Comparison of ENCODE assay signal across 10 cellular contexts in the genomic region with DNA sequence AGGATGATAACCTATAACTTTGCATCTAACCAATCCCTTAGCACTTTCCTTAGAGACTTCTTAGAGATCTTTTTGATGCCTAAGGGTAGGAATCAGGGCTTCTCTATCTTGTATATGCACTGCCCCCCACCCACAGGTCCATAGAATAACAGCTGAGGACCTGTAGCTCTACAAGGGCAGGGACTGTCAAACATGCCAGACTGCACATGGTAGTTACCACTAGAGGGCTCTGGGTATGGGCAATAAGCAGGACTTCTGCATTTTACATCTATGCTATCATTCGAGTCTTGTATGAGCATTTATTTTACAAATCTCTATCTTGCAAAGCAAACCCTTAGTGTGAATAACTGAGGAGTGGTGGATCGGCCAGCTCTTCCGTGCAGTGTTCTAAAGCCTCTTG.
DNase-seq lines count a peak whose midpoint lies in the region; FAIRE-seq and TF ChIP-seq lines count a peak whose summit lies in the region.
"Had no signal": no experiment of that assay in that cellular context is flagged by ENCODE, and none has a peak within 500 bp of the region (broad histone marks: within the 10 kb centered on the region; RNA-seq: fewer than 3 reads in every experiment).

No MANE protein-coding gene starts in this region.

- no peaks in the 10 kb centered on the region for H3K9me3 ChIP-seq in uterus

- TF ChIP-seq CTCF in choroid plexus epithelial cell (conservative IDR thresholded peaks at IDR 0.05; ENCODE audit: low read depth, low read length) (peak; percentile 29), neural crest cell (conservative IDR thresholded peaks at IDR 0.05) (peak; percentile 59), uterus (IDR thresholded peaks at IDR 0.05) (no peak)

- no peak for FAIRE-seq in GM12891 (lab: Jason Lieb, UNC)

- CTCF ChIA-PET in activated naive CD4-positive, alpha-beta T cell treated with anti-CD3 and anti-CD28 coated beads for 36 hours (lab: Charles Lee) = interaction anchor here (0.6 kb wide), 1 partner anchor 899 kb away, joined by 3 read pairs; no protein-coding TSS in a partner anchor

- no peak overlapping the region for H3K4me3 ChIP-seq in choroid plexus epithelial cell (ENCODE audit: low read depth, low read length)
- no peak overlapping the region for H3K4me3 ChIP-seq in uterus

- H3K36me3 Mint-ChIP-seq in neural crest cell (ENCODE audit: low read depth) = peaks cover 3% of the 10 kb centered on the region
- H3K36me3 Mint-ChIP-seq in activated naive CD4-positive, alpha-beta T cell treated with anti-CD3 and anti-CD28 coated beads for 36 hours (ENCODE audit: low read depth) = no peaks in the 10 kb centered on the region

- no peaks in the 10 kb centered on the region for H3K4me1 ChIP-seq in uterus

- H3K27ac Mint-ChIP-seq in neural crest cell (ENCODE audit: unreplicated experiment) = no peak overlapping the region
- no peak overlapping the region for H3K27ac Mint-ChIP-seq in activated naive CD4-positive, alpha-beta T cell treated with anti-CD3 and anti-CD28 coated beads for 36 hours
- H3K27ac Mint-ChIP-seq: dendritic cell treated with granulocyte-macrophage colony-stimulating factor and Interleukin-4, amounts not matched to agents 40 ng/mL and 50 ng/mL, for 4 days had no signal

- peak overlapping the region in 1 of 2 donors; percentile 41 for H3K27ac ChIP-seq in uterus

- intact Hi-C loops in uterus (cut with DNase I; ENCODE audit: low total_unique reads) = no loop called here
- intact Hi-C loops in activated naive CD4-positive, alpha-beta T cell treated with anti-CD3 and anti-CD28 coated beads for 36 hours (cut with micrococcal nuclease) = no loop called here

- no peaks in the 10 kb centered on the region for H3K27me3 Mint-ChIP-seq in neural crest cell (ENCODE audit: low read depth)
- H3K27me3 Mint-ChIP-seq in activated naive CD4-positive, alpha-beta T cell treated with anti-CD3 and anti-CD28 coated beads for 36 hours (ENCODE audit: low read depth) = peaks cover 2% of the 10 kb centered on the region

- H3K36me3 ChIP-seq in uterus = no peaks in the 10 kb centered on the region

- peaks cover 14% of the 10 kb centered on the region for H3K4me1 Mint-ChIP-seq in neural crest cell
- H3K4me1 Mint-ChIP-seq in activated naive CD4-positive, alpha-beta T cell treated with anti-CD3 and anti-CD28 coated beads for 36 hours (ENCODE audit: low read depth) = no peaks in the 10 kb centered on the region

- no peaks in the 10 kb centered on the region for H3K27me3 ChIP-seq in uterus

- no peak overlapping the region for H3K4me3 Mint-ChIP-seq in neural crest cell
- no peak overlapping the region for H3K4me3 Mint-ChIP-seq in activated naive CD4-positive, alpha-beta T cell treated with anti-CD3 and anti-CD28 coated beads for 36 hours
- H3K4me3 Mint-ChIP-seq: dendritic cell treated with granulocyte-macrophage colony-stimulating factor and Interleukin-4, amounts not matched to agents 40 ng/mL and 50 ng/mL, for 4 days had no signal

- DNase-seq in GM12891 (ENCODE audit: insufficient read length, low spot score) (no peak), NCI-H69 (lab: John Stamatoyannopoulos, UW) (peak; percentile 40), choroid plexus epithelial cell (ENCODE audit: low read depth) (peak; percentile 12), neural crest cell (ENCODE audit: low read depth, low spot score) (no peak), uterus (no peak), NCI-H1694 (lab: John Stamatoyannopoulos, UW) (no peak), cerebellum (ENCODE audit: low spot score) (no peak)
- DNase-seq in activated naive CD4-positive, alpha-beta T cell treated with anti-CD3 and anti-CD28 coated beads for 36 hours = no peak
- DNase-seq: NCI-H524 treated with DMSO at 0.1 percent for 48 hours had no signal

- H3K9me3 Mint-ChIP-seq in neural crest cell = peaks cover 9% of the 10 kb centered on the region
- H3K9me3 Mint-ChIP-seq in activated naive CD4-positive, alpha-beta T cell treated with anti-CD3 and anti-CD28 coated beads for 36 hours = peaks cover 2% of the 10 kb centered on the region
- H3K9me3 Mint-ChIP-seq: dendritic cell treated with granulocyte-macrophage colony-stimulating factor and Interleukin-4, amounts not matched to agents 40 ng/mL and 50 ng/mL, for 4 days had no signal

- no peak for TF ChIP-seq POLR2A in GM12891 (IDR thresholded peaks at IDR 0.05; ENCODE audit: low read depth, low read length)
- no peak for TF ChIP-seq POLR2A in uterus (IDR thresholded peaks at IDR 0.05)

TF ChIP-seq in GM12891, 5 proteins besides CTCF, POLR2A, EP300 and RAD21:
- TF ChIP-seq PAX5 (IDR thresholded peaks at IDR 0.05; ENCODE audit: insufficient read depth, low read length, severe bottlenecking) (no peak), SPI1 (IDR thresholded peaks at IDR 0.05; ENCODE audit: low read depth, low read length) (0 out of 2 replicates have a peak, but pooled peaks have one; percentile 11)

Comparison
In these comparisons a context has a peak if more than half of its experiments do, and no peak if none do; other contexts are left out.
1. DNase-seq: peak in NCI-H69 (single experiment) and choroid plexus epithelial cell (single experiment); none in GM12891 (single experiment), neural crest cell (single experiment), uterus (0 of 2), NCI-H1694 (single experiment), activated naive CD4-positive, alpha-beta T cell treated with anti-CD3 and anti-CD28 coated beads for 36 hours (single experiment) and cerebellum (single experiment).
2. CTCF ChIP-seq: peak in choroid plexus epithelial cell (single experiment) and neural crest cell (single experiment); none in uterus (0 of 4).